ENCODE assay signal across 8 cellular contexts in the genomic region with DNA sequence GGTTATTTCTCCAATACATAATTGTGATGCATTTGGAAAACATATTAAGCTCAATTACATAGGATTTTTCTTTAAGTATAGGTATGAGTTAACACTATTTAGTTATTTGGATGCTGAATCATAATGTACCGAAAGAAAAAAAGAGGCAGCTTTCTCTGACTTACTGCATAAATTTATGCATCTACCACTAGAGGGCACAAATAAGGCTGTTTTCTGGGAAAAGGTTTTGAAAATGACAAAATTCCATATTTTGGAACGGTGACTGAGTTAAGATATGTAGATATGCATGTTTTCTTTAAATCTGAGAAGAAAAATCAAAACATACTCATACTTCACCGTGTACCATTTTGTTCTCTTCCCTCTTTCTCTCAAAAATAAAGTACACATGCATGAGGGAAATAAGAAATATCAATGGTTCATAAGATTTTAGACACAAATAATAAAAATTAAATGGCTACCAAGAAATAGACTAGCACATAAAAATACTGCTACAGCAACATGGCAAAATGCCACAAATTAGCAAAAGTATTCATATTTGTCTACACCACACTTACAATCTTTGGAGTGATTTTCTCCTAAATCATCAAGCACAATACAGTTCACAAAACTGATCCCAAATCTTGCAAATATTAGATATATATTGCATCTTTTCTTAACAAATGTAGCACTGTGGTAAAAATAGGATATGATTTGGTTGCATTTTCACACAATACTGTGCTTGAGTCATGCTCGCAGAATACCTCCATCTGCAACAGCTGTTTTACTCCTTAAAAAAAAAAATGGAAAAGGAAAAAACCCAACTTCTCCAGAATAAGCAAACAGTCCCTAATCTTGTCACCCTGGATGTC.
DNase-seq lines count a peak whose midpoint lies in the region; ATAC-seq, FAIRE-seq and TF ChIP-seq lines count a peak whose summit lies in the region.

No MANE protein-coding gene starts in this region.

- BruUV-seq in HepG2 (replicated peaks; lab: Mats Ljungman, UMichigan) = no TSS peak

- TF ChIP-seq EP300 in HepG2 (IDR thresholded peaks at IDR 0.05; ENCODE audit: low read depth in 2 of 2, low read length in 2 of 2) (no peak), HepG2 (CRISPR knock-in tag; IDR thresholded peaks at IDR 0.05; ENCODE audit: borderline replicate concordance) (no peak)

- no peaks in the 10 kb centered on the region for H3K27me3 Mint-ChIP-seq in stimulated activated naive B cell treated with anti-CD40 and anti-IgM and Interleukin-4, amounts not matched to agents 10 μg/mL and 1 μg/mL and 100 μg/mL, for 72 hours

- no peaks in the 10 kb centered on the region for H3K4me1 Mint-ChIP-seq in stimulated activated naive B cell treated with anti-CD40 and anti-IgM and Interleukin-4, amounts not matched to agents 10 μg/mL and 1 μg/mL and 100 μg/mL, for 72 hours

- H3K27ac ChIP-seq in HepG2 (ENCODE audit: extremely low read length, insufficient read depth, low read length) = no peak overlapping the region

- in situ Hi-C loops in HepG2 (cut with HindIII; ENCODE audit: extremely low pct_ligation_motif_present, low pct_unique_long_range_greater_than_20kb) = loop anchor here (25.0 kb wide), 1 partner anchor 420 kb away; no protein-coding TSS in a partner anchor

- no peak overlapping the region for H3K4me3 Mint-ChIP-seq in stimulated activated naive B cell treated with anti-CD40 and anti-IgM and Interleukin-4, amounts not matched to agents 10 μg/mL and 1 μg/mL and 100 μg/mL, for 72 hours

- no peak overlapping the region for H3K9ac ChIP-seq in HepG2 (ENCODE audit: insufficient read depth, low read depth, low read length)

- H3K9me3 Mint-ChIP-seq in stimulated activated naive B cell treated with anti-CD40 and anti-IgM and Interleukin-4, amounts not matched to agents 10 μg/mL and 1 μg/mL and 100 μg/mL, for 72 hours = no peaks in the 10 kb centered on the region

- no peak overlapping the region for H3K4me2 ChIP-seq in HepG2 (ENCODE audit: low read depth, low read length)

- no peaks in the 10 kb centered on the region for H3K36me3 ChIP-seq in GM06990 (ENCODE audit: control insufficient read depth, insufficient read depth, low read length)
- H3K36me3 ChIP-seq in HepG2 (replicated peaks in 1 of 2; ENCODE audit: control insufficient read depth in 1 of 2, insufficient read depth in 2 of 2, low read length in 2 of 2) = no peaks in the 10 kb centered on the region

- DNase-seq in GM06990 (ENCODE audit: extremely low read depth, insufficient read length) (no peak), HS-5 (ENCODE audit: low read depth) (peak; percentile 9), amniotic epithelial cell (ENCODE audit: low read depth) (peak; percentile 23), HepG2 (ENCODE audit: low spot score) (peak; percentile 4), COLO668 (lab: John Stamatoyannopoulos, UW; ENCODE audit: unreplicated experiment) (no peak)
- DNase-seq in stimulated activated naive B cell treated with anti-CD40 and anti-IgM and Interleukin-4, amounts not matched to agents 10 μg/mL and 1 μg/mL and 100 μg/mL, for 72 hours = no peak

- no peak for TF ChIP-seq POLR2A in HepG2 (IDR thresholded peaks at IDR 0.05; ENCODE audit: insufficient read depth in 1 of 2, low read depth in 2 of 2, low read length in 2 of 2)

- no peaks in the 10 kb centered on the region for H4K20me1 ChIP-seq in HepG2 (ENCODE audit: insufficient read depth, low read length)

- no peaks in the 10 kb centered on the region for H3K36me3 Mint-ChIP-seq in stimulated activated naive B cell treated with anti-CD40 and anti-IgM and Interleukin-4, amounts not matched to agents 10 μg/mL and 1 μg/mL and 100 μg/mL, for 72 hours

- ATAC-seq in HepG2 (no peak), HG03571 (IDR thresholded peaks at IDR 0.05; ENCODE audit: unreplicated experiment) (no peak), HG02970 (IDR thresholded peaks at IDR 0.05; ENCODE audit: low FRiP score, unreplicated experiment) (no peak)
- ATAC-seq in stimulated activated naive B cell treated with anti-CD40 and anti-IgM and Interleukin-4, amounts not matched to agents 10 μg/mL and 1 μg/mL and 100 μg/mL, for 72 hours (replicated peaks) = no peak

- no peak overlapping the region for H3K27ac Mint-ChIP-seq in stimulated activated naive B cell treated with anti-CD40 and anti-IgM and Interleukin-4, amounts not matched to agents 10 μg/mL and 1 μg/mL and 100 μg/mL, for 72 hours

- no peaks in the 10 kb centered on the region for H3K4me1 ChIP-seq in HepG2 (ENCODE audit: insufficient read depth, low read length)

- H3K27me3 ChIP-seq in GM06990 (replicated peaks; ENCODE audit: control insufficient read depth, insufficient read depth, low read length) = no peaks in the 10 kb centered on the region
- H3K27me3 ChIP-seq in HepG2 (ENCODE audit: control insufficient read depth in 1 of 2, insufficient read depth in 2 of 2, low read length in 2 of 2) = no peaks in the 10 kb centered on the region

- H3K4me3 ChIP-seq in GM06990 (replicated peaks; ENCODE audit: low read depth, low read length) (no peak overlapping the region), HepG2 (replicated peaks in 1 of 3; ENCODE audit: insufficient read depth in 1 of 3, low read depth in 2 of 3, low read length in 3 of 3) (no peak overlapping the region)

- no peak overlapping the region for H2AFZ ChIP-seq in HepG2 (ENCODE audit: low read length)

- intact Hi-C loops in HepG2 (cut with micrococcal nuclease; ENCODE audit: unreplicated experiment) = loop anchor here (2.0 to 5.0 kb wide), 3 partner anchors 315 to 430 kb away; no protein-coding TSS in a partner anchor

- peak; percentile 75 for TF ChIP-seq CTCF in GM06990 (IDR thresholded peaks at IDR 0.05; ENCODE audit: insufficient read depth, low read length, poor library complexity, severe bottlenecking)
- peak; percentile 53 for TF ChIP-seq CTCF in HepG2 (CRISPR knock-in tag; IDR thresholded peaks at IDR 0.05)

- POLR2A ChIA-PET in HepG2 (lab: Yijun Ruan, JAX) = no interaction called here

- no peak for FAIRE-seq in HepG2 (lab: Jason Lieb, UNC)

- 17% methylated on average over 4 of the region's 4 CpGs for whole genome bisulfite sequencing in HepG2 (ENCODE audit: low lambda C conversion rate)

- no peaks in the 10 kb centered on the region for H3K9me3 ChIP-seq in HepG2 (ENCODE audit: low read length)

- H3K79me2 ChIP-seq in HepG2 (ENCODE audit: insufficient read depth, low read length) = no peaks in the 10 kb centered on the region

- TF ChIP-seq RAD21 in HepG2 (CRISPR knock-in tag; IDR thresholded peaks at IDR 0.05) = no peak

- CTCF ChIA-PET in HepG2 (lab: Yijun Ruan, JAX; ENCODE audit: low intra/inter-chr PET ratio, low total read pairs) = interaction anchor here (1.1 to 1.5 kb wide), 2 partner anchors 315 to 413 kb away, joined by 4 to 9 read pairs; no protein-coding TSS in a partner anchor

TF ChIP-seq in HepG2, 621 proteins besides CTCF, POLR2A, EP300 and RAD21:
- no peak for TF ChIP-seq NPAS2 (CRISPR knock-in tag; IDR thresholded peaks at IDR 0.05; ENCODE audit: borderline replicate concordance)
- no peak for TF ChIP-seq HOXA3 (CRISPR knock-in tag; IDR thresholded peaks at IDR 0.05)
- TF ChIP-seq SMC3 (IDR thresholded peaks at IDR 0.05; ENCODE audit: low read length) = peak; percentile 51
- TF ChIP-seq STAG1 (CRISPR knock-in tag; IDR thresholded peaks at IDR 0.05) = peak; percentile 40
- no peak for TF ChIP-seq U2AF2 (IDR thresholded peaks at IDR 0.05; ENCODE audit: low read depth, low read length)
TF ChIP-seq in HepG2: peak in this region for 2.

Comparison
In these comparisons a context has a peak if more than half of its experiments do, and no peak if none do; other contexts are left out.
1. DNase-seq: peak in HS-5 (single experiment), amniotic epithelial cell (single experiment) and HepG2 (single experiment); none in GM06990 (single experiment), stimulated activated naive B cell treated with anti-CD40 and anti-IgM and Interleukin-4, amounts not matched to agents 10 μg/mL and 1 μg/mL and 100 μg/mL, for 72 hours (single experiment) and COLO668 (single experiment).